8 cellular contexts compared by ENCODE assay signal in the genomic region with DNA sequence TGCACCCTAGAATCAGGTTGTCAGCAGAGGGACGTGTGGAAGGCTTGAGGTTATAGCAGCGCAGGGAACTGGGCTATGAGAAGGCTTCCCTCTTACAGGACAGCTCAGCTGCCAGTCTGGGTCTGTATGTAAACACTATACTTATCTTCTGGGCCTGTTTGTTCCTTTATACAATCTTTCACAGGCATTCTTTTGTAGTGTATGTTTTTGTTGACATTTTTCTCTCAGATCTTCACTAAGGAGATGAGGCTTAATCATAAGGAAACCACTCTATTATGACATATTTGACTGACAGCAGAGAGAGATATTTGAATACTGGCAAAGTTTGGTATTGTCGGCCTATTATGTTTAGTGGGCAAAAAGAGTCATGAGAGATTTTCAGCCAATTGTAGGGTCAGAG. TPM values are rescaled to one million over a fixed set of nuclear protein-coding genes. Genes with fewer than 3 reads are reported as not detected.
A peak's percentile ranks its signal among the peaks of the same experiment; 100 is the strongest.
DNase-seq lines count a peak whose midpoint lies in the region; ATAC-seq, FAIRE-seq and TF ChIP-seq lines count a peak whose summit lies in the region.

No MANE protein-coding gene starts in this region.

- no peaks in the 10 kb centered on the region; the same call in 1 of the 2 replicates for H3K36me3 ChIP-seq in IMR-90 (ENCODE audit: control insufficient read depth, insufficient read depth, low read length)
- peaks cover 1% of the 10 kb centered on the region for H3K36me3 ChIP-seq in bronchial epithelial cell (ENCODE audit: control insufficient read depth, insufficient read depth, low read length)
- no peaks in the 10 kb centered on the region for H3K36me3 ChIP-seq in mucosa of stomach (ENCODE audit: control insufficient read depth, insufficient read depth, low read length)

- H3K14ac ChIP-seq in IMR-90 (replicated peaks; ENCODE audit: low read depth, low read length), result no peak overlapping the region

- no peak overlapping the region for H3K18ac ChIP-seq in IMR-90 (ENCODE audit: low read depth, low read length)

- no peak overlapping the region for H4K8ac ChIP-seq in IMR-90 (ENCODE audit: low read depth in 2 of 2, low read length in 2 of 2)

- in situ Hi-C loops in IMR-90 (cut with MboI; ENCODE audit: low sequenced_read_pairs), result no loop called here

- peak overlapping the region; percentile 85 for H3K4me2 ChIP-seq in IMR-90 (ENCODE audit: low read depth, low read length)

- no peak for FAIRE-seq in bronchial epithelial cell (lab: Jason Lieb, UNC)

- H3K79me1 ChIP-seq in IMR-90 (ENCODE audit: low read depth in 1 of 2, low read length in 2 of 2), result peaks cover 0 to 72% of the 10 kb centered on the region in 2 experiments; a peak in 2 of 4 replicates

- no peak overlapping the region for H4K91ac ChIP-seq in IMR-90 (ENCODE audit: insufficient read depth, low read depth, low read length)

- dilution Hi-C loops in IMR-90 (cut with HindIII; ENCODE audit: low sequenced_read_pairs, unreplicated experiment), result no loop called here

- no peaks in the 10 kb centered on the region for H3K27me3 ChIP-seq in AG04450 (ENCODE audit: control insufficient read depth, insufficient read depth, low read length)
- H3K27me3 ChIP-seq in IMR-90 (ENCODE audit: control insufficient read depth, insufficient read depth, low read length), result no peaks in the 10 kb centered on the region
- no peaks in the 10 kb centered on the region for H3K27me3 ChIP-seq in bronchial epithelial cell (ENCODE audit: control insufficient read depth, insufficient read depth, low read length)
- peaks cover 8% of the 10 kb centered on the region for H3K27me3 ChIP-seq in mucosa of stomach (ENCODE audit: control insufficient read depth, insufficient read depth, low read length)

- H3K27ac ChIP-seq in AG04450 (ENCODE audit: low read depth, low read length) (no peak overlapping the region), IMR-90 (ENCODE audit: insufficient read depth, low read length) (peak overlapping the region; percentile 81)

- peak overlapping the region; percentile 81; the same call in 1 of the 2 replicates for H3K9ac ChIP-seq in IMR-90 (ENCODE audit: low read depth, low read length)
- H3K9ac ChIP-seq in mucosa of stomach (ENCODE audit: low read length), result peak overlapping the region; percentile 80

- H3K23ac ChIP-seq in IMR-90 (ENCODE audit: low read depth, low read length), result no peak overlapping the region; the same call in 1 of the 2 replicates

- 56% methylated on average over 1 of the region's 3 CpGs; no CpG with 5 or more reads in 1 of the 2 experiments for WGBS in IMR-90 (ENCODE audit: extremely low coverage in 2 of 2, insufficient read length in 1 of 2), 2 experiments

- peak overlapping the region; percentile 65 for H2BK5ac ChIP-seq in IMR-90 (ENCODE audit: low read depth, low read length, poor library complexity, severe bottlenecking)

- H2AFZ ChIP-seq in IMR-90 (replicated peaks; ENCODE audit: low read length, poor library complexity), result no peak overlapping the region

- peaks cover 35% of the 10 kb centered on the region for H3K9me1 ChIP-seq in IMR-90 (ENCODE audit: insufficient read depth, low read length)

- peak overlapping the region; percentile 89; the same call in 1 of the 2 replicates for H3K56ac ChIP-seq in IMR-90 (ENCODE audit: extremely low read depth, insufficient read depth, low read length)

- DNase-seq in AG04450 (ENCODE audit: low read depth, low spot score) (no peak), IMR-90 (peak; percentile 56), bronchial epithelial cell (ENCODE audit: low read depth) (peak; percentile 50), GM20000 (ENCODE audit: low spot score) (no peak), SW 1271 (lab: John Stamatoyannopoulos, UW) (no peak), NCI-H1048 (lab: John Stamatoyannopoulos, UW) (no peak)

- H2BK120ac ChIP-seq in IMR-90 (ENCODE audit: low read depth, low read length), result no peak overlapping the region

- no peak overlapping the region; the same call in 1 of the 2 replicates for H3K4ac ChIP-seq in IMR-90 (ENCODE audit: low read depth, low read length)

- CTCF ChIA-PET in AG04450 (lab: Charles Lee), result interaction anchor here (1.4 kb wide), 1 partner anchor 16 kb away, joined by 3 read pairs; no protein-coding TSS in a partner anchor
- CTCF ChIA-PET in IMR-90 (lab: Yijun Ruan, JAX), result interaction anchor here (1.2 kb wide), 1 partner anchor 10 kb away, joined by 3 read pairs; no protein-coding TSS in a partner anchor

- POLR2A ChIA-PET in AG04450 (lab: Yijun Ruan, JAX) (no interaction called here), IMR-90 (lab: Charles Lee; ENCODE audit: unreplicated experiment) (no interaction called here)

- no peak overlapping the region for H4K5ac ChIP-seq in IMR-90 (ENCODE audit: low read depth, low read length)

- no peak overlapping the region for H2BK15ac ChIP-seq in IMR-90 (ENCODE audit: low read depth, low read length)

- intact Hi-C loops in IMR-90 (cut with micrococcal nuclease), result loop anchor here (2.0 to 5.0 kb wide), 2 partner anchors 23 to 96 kb away; no protein-coding TSS in a partner anchor

- BruUV-seq in IMR-90 (replicated peaks; lab: Mats Ljungman, UMichigan), result no TSS peak

- H2AK9ac ChIP-seq in IMR-90 (replicated peaks; ENCODE audit: low read depth, low read length, poor library complexity), result no peak overlapping the region

- no peak for TF ChIP-seq POLR2A in IMR-90 (IDR thresholded peaks at IDR 0.05; ENCODE audit: low read depth, low read length)

- ATAC-seq in IMR-90 (ENCODE audit: low read depth), result no peak
- no peak for ATAC-seq in GM21526 (IDR thresholded peaks at IDR 0.05; ENCODE audit: low FRiP score, unreplicated experiment)

- no peak for TF ChIP-seq RAD21 in IMR-90 (IDR thresholded peaks at IDR 0.05; ENCODE audit: low read length)

- H4K20me1 ChIP-seq in IMR-90 (ENCODE audit: insufficient read depth, low read length), result peaks cover 58% of the 10 kb centered on the region

- H2BK20ac ChIP-seq in IMR-90 (ENCODE audit: low read depth, low read length), result no peak overlapping the region

- peak overlapping the region; percentile 83; the same call in 1 of the 2 replicates for H2AK5ac ChIP-seq in IMR-90 (ENCODE audit: low read depth, low read length)

- H3K9me3 ChIP-seq in AG04450 (ENCODE audit: control insufficient read depth, insufficient read depth, low read length) (no peaks in the 10 kb centered on the region), IMR-90 (ENCODE audit: control insufficient read depth, insufficient read depth, low read length) (no peaks in the 10 kb centered on the region), mucosa of stomach (ENCODE audit: control insufficient read depth, low read length) (no peaks in the 10 kb centered on the region)

- no peak for TF ChIP-seq CTCF in AG04450 (IDR thresholded peaks at IDR 0.05; ENCODE audit: low read depth, low read length)
- TF ChIP-seq CTCF in IMR-90 (conservative IDR thresholded peaks at IDR 0.05; ENCODE audit: low read depth, low read length), result no peak
- TF ChIP-seq CTCF in bronchial epithelial cell (IDR thresholded peaks at IDR 0.05; ENCODE audit: insufficient read depth, low read length, severe bottlenecking), result no peak
- TF ChIP-seq CTCF in GM20000 (IDR thresholded peaks at IDR 0.05; ENCODE audit: extremely low read depth, missing control alignments), result no peak

- H3K4me1 ChIP-seq in IMR-90 (ENCODE audit: control insufficient read depth, insufficient read depth, low read length) (peaks cover 13% of the 10 kb centered on the region), mucosa of stomach (ENCODE audit: control insufficient read depth, insufficient read depth, low read length) (peaks cover 28% of the 10 kb centered on the region)

- H3K4me3 ChIP-seq in AG04450 (ENCODE audit: low read depth, low read length) (peak overlapping the region; percentile 100), IMR-90 (ENCODE audit: insufficient read depth, low read depth, low read length) (peak overlapping the region; percentile 78), bronchial epithelial cell (ENCODE audit: low read depth, low read length) (peak overlapping the region; percentile 64), mucosa of stomach (ENCODE audit: low read length) (peak overlapping the region; percentile 81)

TF ChIP-seq in IMR-90, 13 proteins besides CTCF, POLR2A, EP300 and RAD21:
- TF ChIP-seq MAFK (IDR thresholded peaks at IDR 0.05; ENCODE audit: low read depth, low read length) (no peak), CHD1 (IDR thresholded peaks at IDR 0.05; ENCODE audit: low read depth, low read length) (no peak), NFE2L2 (IDR thresholded peaks at IDR 0.05; ENCODE audit: low read depth, low read length) (no peak), MXI1 (IDR thresholded peaks at IDR 0.05; ENCODE audit: borderline replicate concordance, low read depth, low read length) (no peak), SMC3 (IDR thresholded peaks at IDR 0.05; ENCODE audit: low read depth, low read length) (no peak), FOS (IDR thresholded peaks at IDR 0.05; ENCODE audit: low read depth, low read length) (no peak), MAZ (IDR thresholded peaks at IDR 0.05; ENCODE audit: borderline replicate concordance, low read depth, low read length) (no peak), RCOR1 (IDR thresholded peaks at IDR 0.05; ENCODE audit: insufficient replicate concordance, low read length) (no peak), BHLHE40 (IDR thresholded peaks at IDR 0.05; ENCODE audit: low read depth, low read length) (no peak), RFX5 (IDR thresholded peaks at IDR 0.05; ENCODE audit: low read depth, low read length) (no peak)

RNA-seq across cellular contexts. Expression of gene GBF1, which starts 0.9 kb away (rescaled TPM):
- polyA plus RNA-seq in AG04450 (2011; rRNA removed) (31.9 and 43.8 TPM in 2 replicates), IMR-90 (2012; rRNA removed) (38.0 and 40.1 TPM in 2 replicates)
- 93.0 and 115 TPM in 2 replicates for polyA minus RNA-seq in AG04450 (2011; rRNA and poly(A)+ RNA removed)
- total RNA-seq in IMR-90 (2012; rRNA removed) (36.4 and 38.7 TPM in 2 replicates), bronchial epithelial cell (8.7 and 12.7 TPM in 2 replicates)
- 23.1 and 25.4 TPM in 2 replicates for polyA plus RNA-seq in IMR-90 (2012; cell fraction: cytosol; rRNA removed)
- polyA plus RNA-seq in IMR-90 (2012; cell fraction: nucleus; rRNA removed; ENCODE audit: low replicate concordance), result 74.8 and 86.1 TPM in 2 replicates

RNA-seq across cellular contexts. Expression of gene PITX3, which starts 4.9 kb away (rescaled TPM):
- polyA plus RNA-seq in AG04450 (2011; rRNA removed) (not detected in 2 replicates), IMR-90 (2012; rRNA removed) (not detected in 2 replicates)
- not detected in 2 replicates for polyA minus RNA-seq in AG04450 (2011; rRNA and poly(A)+ RNA removed)
- total RNA-seq in IMR-90 (2012; rRNA removed) (not detected in 2 replicates), bronchial epithelial cell (not detected in 2 replicates)
- 0.03 and 0.13 TPM in 2 replicates for polyA plus RNA-seq in IMR-90 (2012; cell fraction: cytosol; rRNA removed)
- polyA plus RNA-seq in IMR-90 (2012; cell fraction: nucleus; rRNA removed; ENCODE audit: low replicate concordance), result 0.10 and 0.18 TPM in 2 replicates

RNA-seq across cellular contexts. Expression of gene ELOVL3, which starts 20.2 kb away (rescaled TPM):
- 0.16 and 0.27 TPM in 2 replicates for polyA plus RNA-seq in AG04450 (2011; rRNA removed)
- polyA minus RNA-seq in AG04450 (2011; rRNA and poly(A)+ RNA removed), result not detected in 2 replicates
- 0.28 and 0.36 TPM in 2 replicates for total RNA-seq in IMR-90 (2012; rRNA removed)
- 0.09 and 0.14 TPM in 2 replicates for polyA plus RNA-seq in IMR-90 (2012; rRNA removed)
- 0.35 TPM in 1 of 2 replicates, not detected in the other for polyA plus RNA-seq in IMR-90 (2012; cell fraction: cytosol; rRNA removed)
- polyA plus RNA-seq in IMR-90 (2012; cell fraction: nucleus; rRNA removed; ENCODE audit: low replicate concordance), result 0.09 and 0.14 TPM in 2 replicates
- total RNA-seq in bronchial epithelial cell, result not detected in 2 replicates

Comparison
In these comparisons a context has a peak if more than half of its experiments do, and no peak if none do; other contexts are left out.
1. DNase-seq: peak in IMR-90 (single experiment) and bronchial epithelial cell (single experiment); none in AG04450 (single experiment), GM20000 (single experiment), SW 1271 (0 of 2) and NCI-H1048 (single experiment).
2. Peak in every context shown above with its lines, with median percentiles within 50 percentile points of each other: H3K4me3 ChIP-seq.